1 cellular context compared by ENCODE assay signal in the genomic region with DNA sequence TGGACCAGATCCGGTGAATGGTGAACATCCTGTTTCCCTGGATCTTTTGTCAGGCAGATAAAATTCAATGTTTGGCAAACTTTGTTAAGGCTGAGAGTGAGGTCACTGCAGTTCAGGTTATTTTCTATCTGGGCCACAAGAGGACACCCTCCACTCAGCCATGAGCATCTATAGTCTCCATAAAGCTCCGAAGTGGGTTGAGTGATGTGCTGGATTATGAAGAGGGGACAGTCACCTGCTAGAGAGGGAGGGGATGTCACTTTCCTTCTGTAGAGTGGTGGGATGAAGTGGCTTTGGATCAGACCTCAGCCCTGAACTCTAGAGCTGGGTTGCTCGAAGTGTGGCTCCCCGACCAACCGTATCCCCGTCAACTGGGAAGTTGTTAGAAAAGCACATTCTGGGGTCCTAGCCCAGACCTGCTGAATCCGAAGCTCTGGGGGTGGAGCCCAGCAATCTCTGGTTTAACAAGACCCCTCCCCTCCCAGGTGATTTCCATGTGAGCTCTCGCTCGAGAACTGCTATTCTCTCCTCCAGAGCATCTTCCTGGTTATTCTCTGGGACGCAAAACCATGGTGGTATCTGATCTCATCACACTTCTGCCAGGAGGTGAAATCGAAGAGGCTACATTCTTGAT.
TF ChIP-seq lines count a peak whose summit lies in the region.

No MANE protein-coding gene starts in this region.

TF ChIP-seq in HepG2, 621 proteins besides CTCF, POLR2A, EP300 and RAD21 (continued from another document):
- TF ChIP-seq, protein P1, sequence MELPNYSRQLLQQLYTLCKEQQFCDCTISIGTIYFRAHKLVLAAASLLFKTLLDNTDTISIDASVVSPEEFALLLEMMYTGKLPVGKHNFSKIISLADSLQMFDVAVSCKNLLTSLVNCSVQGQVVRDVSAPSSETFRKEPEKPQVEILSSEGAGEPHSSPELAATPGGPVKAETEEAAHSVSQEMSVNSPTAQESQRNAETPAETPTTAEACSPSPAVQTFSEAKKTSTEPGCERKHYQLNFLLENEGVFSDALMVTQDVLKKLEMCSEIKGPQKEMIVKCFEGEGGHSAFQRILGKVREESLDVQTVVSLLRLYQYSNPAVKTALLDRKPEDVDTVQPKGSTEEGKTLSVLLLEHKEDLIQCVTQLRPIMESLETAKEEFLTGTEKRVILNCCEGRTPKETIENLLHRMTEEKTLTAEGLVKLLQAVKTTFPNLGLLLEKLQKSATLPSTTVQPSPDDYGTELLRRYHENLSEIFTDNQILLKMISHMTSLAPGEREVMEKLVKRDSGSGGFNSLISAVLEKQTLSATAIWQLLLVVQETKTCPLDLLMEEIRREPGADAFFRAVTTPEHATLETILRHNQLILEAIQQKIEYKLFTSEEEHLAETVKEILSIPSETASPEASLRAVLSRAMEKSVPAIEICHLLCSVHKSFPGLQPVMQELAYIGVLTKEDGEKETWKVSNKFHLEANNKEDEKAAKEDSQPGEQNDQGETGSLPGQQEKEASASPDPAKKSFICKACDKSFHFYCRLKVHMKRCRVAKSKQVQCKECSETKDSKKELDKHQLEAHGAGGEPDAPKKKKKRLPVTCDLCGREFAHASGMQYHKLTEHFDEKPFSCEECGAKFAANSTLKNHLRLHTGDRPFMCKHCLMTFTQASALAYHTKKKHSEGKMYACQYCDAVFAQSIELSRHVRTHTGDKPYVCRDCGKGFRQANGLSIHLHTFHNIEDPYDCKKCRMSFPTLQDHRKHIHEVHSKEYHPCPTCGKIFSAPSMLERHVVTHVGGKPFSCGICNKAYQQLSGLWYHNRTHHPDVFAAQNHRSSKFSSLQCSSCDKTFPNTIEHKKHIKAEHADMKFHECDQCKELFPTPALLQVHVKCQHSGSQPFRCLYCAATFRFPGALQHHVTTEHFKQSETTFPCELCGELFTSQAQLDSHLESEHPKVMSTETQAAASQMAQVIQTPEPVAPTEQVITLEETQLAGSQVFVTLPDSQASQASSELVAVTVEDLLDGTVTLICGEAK (IDR thresholded peaks at IDR 0.05), result no peak
- TF ChIP-seq, protein P1 (CRISPR knock-in tag; IDR thresholded peaks at IDR 0.05), result peak; percentile 74; the same call in 1 of the 2 replicates
- TF ChIP-seq, protein P2, sequence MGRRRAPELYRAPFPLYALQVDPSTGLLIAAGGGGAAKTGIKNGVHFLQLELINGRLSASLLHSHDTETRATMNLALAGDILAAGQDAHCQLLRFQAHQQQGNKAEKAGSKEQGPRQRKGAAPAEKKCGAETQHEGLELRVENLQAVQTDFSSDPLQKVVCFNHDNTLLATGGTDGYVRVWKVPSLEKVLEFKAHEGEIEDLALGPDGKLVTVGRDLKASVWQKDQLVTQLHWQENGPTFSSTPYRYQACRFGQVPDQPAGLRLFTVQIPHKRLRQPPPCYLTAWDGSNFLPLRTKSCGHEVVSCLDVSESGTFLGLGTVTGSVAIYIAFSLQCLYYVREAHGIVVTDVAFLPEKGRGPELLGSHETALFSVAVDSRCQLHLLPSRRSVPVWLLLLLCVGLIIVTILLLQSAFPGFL (CRISPR knock-in tag; IDR thresholded peaks at IDR 0.05), result no peak
- TF ChIP-seq SMC3 (IDR thresholded peaks at IDR 0.05; ENCODE audit: low read length), result peak; percentile 66; the same call in 1 of the 2 replicates
- TF ChIP-seq STAG1 (CRISPR knock-in tag; IDR thresholded peaks at IDR 0.05), result peak; percentile 88
- no peak for TF ChIP-seq HOXA9 (CRISPR knock-in tag; IDR thresholded peaks at IDR 0.05; ENCODE audit: borderline replicate concordance)
- TF ChIP-seq NR2F6 (IDR thresholded peaks at IDR 0.05), result no peak
- peak; percentile 10; the same call in 1 of the 2 replicates for TF ChIP-seq NR2F6 (CRISPR knock-in tag; IDR thresholded peaks at IDR 0.05)
- TF ChIP-seq, protein P3, sequence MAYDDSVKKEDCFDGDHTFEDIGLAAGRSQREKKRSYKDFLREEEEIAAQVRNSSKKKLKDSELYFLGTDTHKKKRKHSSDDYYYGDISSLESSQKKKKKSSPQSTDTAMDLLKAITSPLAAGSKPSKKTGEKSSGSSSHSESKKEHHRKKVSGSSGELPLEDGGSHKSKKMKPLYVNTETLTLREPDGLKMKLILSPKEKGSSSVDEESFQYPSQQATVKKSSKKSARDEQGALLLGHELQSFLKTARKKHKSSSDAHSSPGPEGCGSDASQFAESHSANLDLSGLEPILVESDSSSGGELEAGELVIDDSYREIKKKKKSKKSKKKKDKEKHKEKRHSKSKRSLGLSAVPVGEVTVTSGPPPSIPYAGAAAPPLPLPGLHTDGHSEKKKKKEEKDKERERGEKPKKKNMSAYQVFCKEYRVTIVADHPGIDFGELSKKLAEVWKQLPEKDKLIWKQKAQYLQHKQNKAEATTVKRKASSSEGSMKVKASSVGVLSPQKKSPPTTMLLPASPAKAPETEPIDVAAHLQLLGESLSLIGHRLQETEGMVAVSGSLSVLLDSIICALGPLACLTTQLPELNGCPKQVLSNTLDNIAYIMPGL (CRISPR knock-in tag; IDR thresholded peaks at IDR 0.05; ENCODE audit: borderline replicate concordance in 1 of 2, low read depth in 1 of 2), result 0 out of 4 replicates have a peak, but pooled peaks of 1 of the 2 experiments have one; percentile 5
- TF ChIP-seq MIXL1 (CRISPR knock-in tag; IDR thresholded peaks at IDR 0.05), result 0 out of 2 replicates have a peak, but pooled peaks have one; percentile 33
- no peak for TF ChIP-seq ZNF136 (CRISPR knock-in tag; IDR thresholded peaks at IDR 0.05; ENCODE audit: low read depth)
- no peak for TF ChIP-seq NFYC (CRISPR knock-in tag; IDR thresholded peaks at IDR 0.05)
